In genomic region chrX:84475101-84475500, GRCh38 we compare ENCODE assay signal across 18 cellular contexts.
"Had no signal": no experiment of that assay in that cellular context is flagged by ENCODE, and none has a peak within 500 bp of the region (broad histone marks: within the 10 kb centered on the region; RNA-seq: fewer than 3 reads in every experiment).

No MANE protein-coding gene starts in this region.

- H3K27ac ChIP-seq: coronary artery, gastrocnemius medialis, left ventricle myocardium inferior, lower lobe of right lung, neural progenitor cell, ovary, suprapubic skin, thyroid gland had no signal

- H3K4me1 ChIP-seq: gastrocnemius medialis, left ventricle myocardium inferior, lower lobe of right lung, suprapubic skin, thyroid gland had no signal

- FAIRE-seq: urothelium cell line had no signal

- ATAC-seq: esophagus mucosa; gastrocnemius medialis; left cardiac atrium; lower lobe of right lung; natural killer cell treated with Interleukin-12 subunit alpha and Interleukin-12 subunit beta and Interleukin-15 and Interleukin-18, amount 100 ng/mL, for 72 hours; right cardiac atrium had no signal

- DNase-seq: effector CD4-positive, alpha-beta T cell; gastrocnemius medialis; kidney; left cardiac atrium; left ventricle myocardium inferior; lower lobe of right lung; nucleus accumbens; ovary; right cardiac atrium; stimulated activated CD4-positive, alpha-beta T cell treated with anti-CD3 and anti-CD28 coated beads, Interleukin-2, amount 100 ng/mL, for 48 hours; stimulated activated naive CD4-positive, alpha-beta T cell treated with Interleukin-2 at 50 U/mL for 16 hours; thyroid gland had no signal

- H3K27me3 ChIP-seq: gastrocnemius medialis, neural progenitor cell, ovary, suprapubic skin, thyroid gland had no signal
